ENCODE assay signal across 13 cellular contexts in genomic region chr2:17573085-17573805, GRCh38. TPM values are rescaled to one million over a fixed set of nuclear protein-coding genes. Genes with fewer than 3 reads are reported as not detected.
DNase-seq lines count a peak whose midpoint lies in the region; ATAC-seq and TF ChIP-seq lines count a peak whose summit lies in the region.
"Had no signal": no experiment of that assay in that cellular context is flagged by ENCODE, and none has a peak within 500 bp of the region (broad histone marks: within the 10 kb centered on the region; RNA-seq: fewer than 3 reads in every experiment).

No MANE protein-coding gene starts in this region.

- H3K4me3 ChIP-seq in A673 (ENCODE audit: low read depth, low read length, poor library complexity, severe bottlenecking) (no peak overlapping the region), HCT116 (replicated peaks in 1 of 2; ENCODE audit: low read depth in 1 of 2, low read length in 2 of 2) (no peak overlapping the region), adipocyte (ENCODE audit: low read length) (no peak overlapping the region)
- H3K4me3 ChIP-seq: right atrium auricular region, transverse colon had no signal

- H3K79me2 ChIP-seq in HCT116 (ENCODE audit: insufficient read depth, low read length): no peaks in the 10 kb centered on the region

- ATAC-seq in HCT116 (peak; percentile 63), GM18907 (IDR thresholded peaks at IDR 0.05; ENCODE audit: unreplicated experiment) (no peak)

- H3K27me3 ChIP-seq in A673 (replicated peaks; ENCODE audit: insufficient read depth, low read depth, low read length, poor library complexity) (no peaks in the 10 kb centered on the region), HCT116 (ENCODE audit: insufficient read depth, low read length) (no peaks in the 10 kb centered on the region), adipocyte (replicated peaks; ENCODE audit: control insufficient read depth, insufficient read depth, low read length) (no peaks in the 10 kb centered on the region)
- H3K27me3 ChIP-seq: right atrium auricular region, transverse colon had no signal

- H3K9ac ChIP-seq in HCT116 (ENCODE audit: low read length) (no peak overlapping the region), adipocyte (ENCODE audit: low read length) (no peak overlapping the region)

- peak; percentile 72 for TF ChIP-seq RAD21 in HCT116 (IDR thresholded peaks at IDR 0.05; ENCODE audit: low read depth)

- RAD21 ChIA-PET in HCT116 (lab: Charles Lee; ENCODE audit: low non-redundant PET in 1 of 2, low total read pairs in 2 of 2, uncharacterized antibody in 2 of 2, unreplicated experiment in 2 of 2): interaction anchor here (0.7 to 1.2 kb wide), 2 partner anchors 98 kb away, joined by 3 read pairs; no protein-coding TSS in a partner anchor

- peak; percentile 24 for DNase-seq in A673 (ENCODE audit: low spot score)
- no peak for DNase-seq in HCT116 (ENCODE audit: low read depth, low spot score)
- peak; percentile 52 for DNase-seq in adipocyte (ENCODE audit: low read depth)
- peak; percentile 26 for DNase-seq in iris pigment epithelial cell (ENCODE audit: low read depth)
- no peak for DNase-seq in NCI-H1694 treated with DMSO at 0.1 percent for 48 hours (lab: John Stamatoyannopoulos, UW)
- DNase-seq in NCI-H2196 (lab: John Stamatoyannopoulos, UW; ENCODE audit: unreplicated experiment): no peak
- DNase-seq in DMS114 treated with DMSO at 0.1 percent for 48 hours (lab: John Stamatoyannopoulos, UW; ENCODE audit: unreplicated experiment): no peak
- DNase-seq: AML-193, amygdala, transverse colon had no signal

- H2AFZ ChIP-seq in HCT116 (ENCODE audit: low read depth, low read length, poor library complexity, severe bottlenecking): no peak overlapping the region

- H3K9me3 ChIP-seq in A673 (ENCODE audit: low read depth, low read length, poor library complexity, severe bottlenecking): no peaks in the 10 kb centered on the region
- no peaks in the 10 kb centered on the region for H3K9me3 ChIP-seq in HCT116 (ENCODE audit: control insufficient read depth in 1 of 2, insufficient read depth in 1 of 2, low read depth in 1 of 2, low read length in 2 of 2)
- no peaks in the 10 kb centered on the region for H3K9me3 ChIP-seq in adipocyte (ENCODE audit: control insufficient read depth, low read length)
- H3K9me3 ChIP-seq: right atrium auricular region, transverse colon had no signal

- H3K27ac ChIP-seq in A673 (ENCODE audit: low read depth, low read length, poor library complexity, severe bottlenecking) (no peak overlapping the region), HCT116 (ENCODE audit: low read depth, low read length) (no peak overlapping the region)
- H3K27ac ChIP-seq: right atrium auricular region, transverse colon had no signal

- H3K4me1 ChIP-seq in A673 (ENCODE audit: insufficient read depth, low read length, poor library complexity, severe bottlenecking) (no peaks in the 10 kb centered on the region), HCT116 (ENCODE audit: control insufficient read depth in 1 of 2, insufficient read depth in 2 of 2, low read length in 2 of 2) (peaks cover 0 to 17% of the 10 kb centered on the region in 2 experiments; a peak in 3 of 4 replicates), adipocyte (ENCODE audit: control insufficient read depth, insufficient read depth, low read length) (peaks cover 4% of the 10 kb centered on the region)
- H3K4me1 ChIP-seq: right atrium auricular region, transverse colon had no signal

- BruUV-seq in A673 (replicated peaks; lab: Mats Ljungman, UMichigan) (no TSS peak), HCT116 (replicated peaks; lab: Mats Ljungman, UMichigan) (no TSS peak)

- no peaks in the 10 kb centered on the region for H3K9me2 ChIP-seq in HCT116 (ENCODE audit: insufficient read depth)

- no peak for TF ChIP-seq POLR2A in HCT116 (IDR thresholded peaks at IDR 0.05; ENCODE audit: borderline replicate concordance, extremely low read depth, insufficient read depth, insufficient read length)

- H4K20me1 ChIP-seq in HCT116 (ENCODE audit: insufficient read depth): no peaks in the 10 kb centered on the region

- H3K4me2 ChIP-seq in HCT116 (ENCODE audit: low read length): no peak overlapping the region

- H3K36me3 ChIP-seq in A673 (ENCODE audit: insufficient read depth, low read length, poor library complexity, severe bottlenecking) (no peaks in the 10 kb centered on the region), HCT116 (ENCODE audit: control insufficient read depth in 1 of 2, insufficient read depth in 2 of 2, low read length in 2 of 2) (no peaks in the 10 kb centered on the region), adipocyte (ENCODE audit: control insufficient read depth, insufficient read depth, low read length, severe bottlenecking) (no peaks in the 10 kb centered on the region)
- H3K36me3 ChIP-seq: right atrium auricular region, transverse colon had no signal

- POLR2A ChIA-PET in A673 (lab: Charles Lee; ENCODE audit: low non-redundant PET): no interaction called here
- POLR2A ChIA-PET in HCT116 (lab: Charles Lee): no interaction called here

- intact Hi-C loops in A673 (cut with micrococcal nuclease; ENCODE audit: unreplicated experiment): loop anchor here (5.0 kb wide), 1 partner anchor 101 kb away; no protein-coding TSS in a partner anchor
- intact Hi-C loops in HCT116 (cut with micrococcal nuclease): loop anchor here (2.0 kb wide), 2 partner anchors 102 to 798 kb away; no protein-coding TSS in a partner anchor

- CTCF ChIA-PET in A673 (lab: Charles Lee) (interaction anchor here (0.7 kb wide), 1 partner anchor 32 kb away, joined by 4 read pairs; no protein-coding TSS in a partner anchor), HCT116 (lab: Charles Lee) (interaction anchor here (1.2 to 2.1 kb wide), 3 partner anchors 72 to 98 kb away, joined by 7 to 9 read pairs (median 8); no protein-coding TSS in a partner anchor)

- TF ChIP-seq CTCF in A673 (conservative IDR thresholded peaks at IDR 0.05; ENCODE audit: low read depth, low read length): peak; percentile 46
- peak; percentile 12 to 46 (median 44); a peak in 3 of 6 replicates for TF ChIP-seq CTCF in HCT116 (IDR thresholded peaks at IDR 0.05 in 2 of 3, conservative IDR thresholded peaks at IDR 0.05 in 1 of 3; ENCODE audit: borderline replicate concordance in 1 of 3, insufficient read depth in 1 of 3, low read depth in 2 of 3, low read length in 2 of 3)

TF ChIP-seq in HCT116, 20 proteins besides CTCF, POLR2A, EP300 and RAD21:
- TF ChIP-seq ZFX (IDR thresholded peaks at IDR 0.05) (no peak), CEBPB (IDR thresholded peaks at IDR 0.05; ENCODE audit: low read depth) (no peak), ZBTB33 (IDR thresholded peaks at IDR 0.05; ENCODE audit: extremely low read depth, insufficient replicate concordance, low read length) (no peak), SRF (IDR thresholded peaks at IDR 0.05; ENCODE audit: low read depth) (no peak), POLR2AphosphoS5 (IDR thresholded peaks at IDR 0.05; ENCODE audit: low read depth, low read length) (no peak), SP1 (IDR thresholded peaks at IDR 0.05; ENCODE audit: low read depth) (no peak)

RNA-seq across cellular contexts. Expression of gene VSNL1, which starts 32.7 kb away (rescaled TPM):
- total RNA-seq in A673 (2021) (4.8 and 7.8 TPM in 2 replicates), HCT116 (2021; ENCODE audit: unreplicated experiment) (4.6 TPM)
- 9.2 and 12.5 TPM in 2 replicates for polyA plus RNA-seq in HCT116 (2012)
- total RNA-seq: endothelial cell of umbilical vein had no signal
- polyA plus RNA-seq: endothelial cell of umbilical vein had no signal

RNA-seq across cellular contexts. Expression of gene RAD51AP2, which starts 55.0 kb away (rescaled TPM):
- 0.13 and 0.24 TPM in 2 replicates for total RNA-seq in A673 (2021)
- total RNA-seq in HCT116 (2021; ENCODE audit: unreplicated experiment): 0.10 TPM
- polyA plus RNA-seq in HCT116 (2012): 0.02 and 0.03 TPM in 2 replicates
- total RNA-seq: endothelial cell of umbilical vein had no signal
- polyA plus RNA-seq: endothelial cell of umbilical vein had no signal

Comparison
In these comparisons a context has a peak if more than half of its experiments do, and no peak if none do; other contexts are left out.
1. DNase-seq: peak in A673 (single experiment), adipocyte (single experiment) and iris pigment epithelial cell (single experiment); none in HCT116 (single experiment), NCI-H1694 treated with DMSO at 0.1 percent for 48 hours (single experiment), NCI-H2196 (single experiment) and DMS114 treated with DMSO at 0.1 percent for 48 hours (single experiment).